Comparison of ENCODE assay signal across 8 cellular contexts in the genomic region with DNA sequence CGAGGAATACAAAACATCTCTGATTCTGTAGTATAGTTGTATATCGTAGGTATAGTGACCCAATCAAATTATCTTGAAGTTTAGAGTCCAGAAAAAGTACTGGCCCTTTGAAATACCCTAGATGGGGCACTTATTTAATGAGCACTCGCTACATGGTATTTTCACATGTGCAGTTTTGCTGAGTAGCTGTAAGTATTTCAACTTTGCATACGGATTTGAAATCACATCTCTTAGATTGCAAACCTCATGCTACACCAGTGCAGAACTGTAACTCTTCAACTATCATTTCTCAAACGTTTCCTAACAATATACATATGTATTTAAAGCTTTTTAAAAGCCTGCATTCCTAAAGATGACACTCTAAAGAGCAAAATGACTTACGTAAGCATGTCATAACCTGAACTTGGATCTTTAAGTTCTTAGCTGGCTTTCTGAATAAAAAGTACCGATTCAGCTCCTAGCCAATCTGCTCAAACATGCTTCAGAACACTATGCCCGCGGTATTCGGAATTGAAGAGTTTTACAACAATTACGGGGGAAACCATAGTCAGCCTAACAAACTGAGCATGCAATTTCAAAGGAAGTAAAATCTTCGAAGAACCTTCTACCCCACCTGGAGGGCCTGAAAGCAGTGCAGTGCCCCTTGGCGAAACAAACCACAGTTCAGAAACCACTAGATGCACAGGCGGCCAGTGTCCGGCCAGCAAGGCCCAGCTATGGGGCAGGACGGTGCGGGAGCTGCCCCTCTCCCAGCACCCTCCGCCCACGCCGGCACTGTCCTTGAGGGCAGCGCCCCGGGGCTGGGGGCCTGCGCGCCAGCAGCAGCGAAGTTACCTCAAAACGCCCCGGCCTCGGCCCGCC. TPM values are rescaled to one million over a fixed set of nuclear protein-coding genes. Genes with fewer than 3 reads are reported as not detected.
DNase-seq lines count a peak whose midpoint lies in the region; ATAC-seq and TF ChIP-seq lines count a peak whose summit lies in the region.

No MANE protein-coding gene starts in this region.

- H3K36me3 ChIP-seq in BJ (ENCODE audit: control insufficient read depth, insufficient read depth, low read length): no peaks in the 10 kb centered on the region

- no peak overlapping the region for H3K4me3 Mint-ChIP-seq in effector memory CD8-positive, alpha-beta T cell
- peak overlapping the region; percentile 85 for H3K4me3 Mint-ChIP-seq in memory B cell

- no peak for DNase-seq in BJ (ENCODE audit: low read depth)
- peak in 3 of 5 donors; percentile 8 to 16 (median 12) for DNase-seq in T-helper 1 cell
- peak in 1 of 3 experiments; percentile 15 for DNase-seq in effector memory CD8-positive, alpha-beta T cell
- no peak for DNase-seq in memory B cell (ENCODE audit: low spot score in 2 of 2)
- DNase-seq in stromal cell of bone marrow (ENCODE audit: low read depth): peak; percentile 3
- no peak for DNase-seq in hippocampal formation (lab: John Stamatoyannopoulos, UW)

- TF ChIP-seq CTCF in BJ (IDR thresholded peaks at IDR 0.05; ENCODE audit: insufficient read depth, low read depth, low read length): no peak

- no peaks in the 10 kb centered on the region for H3K9me3 Mint-ChIP-seq in effector memory CD8-positive, alpha-beta T cell
- no peaks in the 10 kb centered on the region for H3K9me3 Mint-ChIP-seq in memory B cell

- H3K4me3 ChIP-seq in BJ (ENCODE audit: low read depth, low read length): peak overlapping the region; percentile 92

- peaks cover 5% of the 10 kb centered on the region for H3K36me3 Mint-ChIP-seq in effector memory CD8-positive, alpha-beta T cell (ENCODE audit: insufficient read depth)
- H3K36me3 Mint-ChIP-seq in memory B cell: peaks cover 8% of the 10 kb centered on the region

- H3K27me3 ChIP-seq in BJ (ENCODE audit: control insufficient read depth, insufficient read depth, low read length): peaks cover 4% of the 10 kb centered on the region

- peaks cover 4 to 24% of the 10 kb centered on the region in 2 donors for H3K4me1 Mint-ChIP-seq in effector memory CD8-positive, alpha-beta T cell (ENCODE audit: low read depth in 2 of 2)
- H3K4me1 Mint-ChIP-seq in memory B cell: peaks cover 8% of the 10 kb centered on the region

- H3K27me3 Mint-ChIP-seq in effector memory CD8-positive, alpha-beta T cell: peaks cover 22% of the 10 kb centered on the region in 2 donors
- no peaks in the 10 kb centered on the region for H3K27me3 Mint-ChIP-seq in memory B cell

- ATAC-seq in GM19351 (IDR thresholded peaks at IDR 0.05; ENCODE audit: unreplicated experiment) (peak; percentile 33), HG03280 (IDR thresholded peaks at IDR 0.05; ENCODE audit: unreplicated experiment) (peak; percentile 33), memory B cell (ENCODE audit: low read depth) (peak; percentile 1)
- ATAC-seq in effector memory CD8-positive, alpha-beta T cell (replicated peaks): peak; percentile 25

- peak overlapping the region in 1 of 2 donors; percentile 89 for H3K27ac Mint-ChIP-seq in effector memory CD8-positive, alpha-beta T cell
- H3K27ac Mint-ChIP-seq in memory B cell: peak overlapping the region; percentile 75

- CTCF ChIA-PET in BJ (lab: Yijun Ruan, JAX): interaction anchor here (0.8 to 1.2 kb wide), 2 partner anchors 10 to 109 kb away, joined by 3 read pairs; no protein-coding TSS in a partner anchor

- POLR2A ChIA-PET in BJ (lab: Charles Lee): no interaction called here

RNA-seq across cellular contexts. Expression of a gene that starts 0.9 kb away (rescaled TPM):
- polyA plus RNA-seq in BJ (2011; rRNA removed): 57.0 and 77.5 TPM in 2 replicates
- polyA minus RNA-seq in BJ (2011; rRNA and poly(A)+ RNA removed): 28.1 and 30.6 TPM in 2 replicates

RNA-seq across cellular contexts. Expression of a gene that starts 13.5 kb away (rescaled TPM):
- not detected in 2 replicates for polyA plus RNA-seq in BJ (2011; rRNA removed)
- not detected in 2 replicates for polyA minus RNA-seq in BJ (2011; rRNA and poly(A)+ RNA removed)

Comparison
In these comparisons a context has a peak if more than half of its experiments do, and no peak if none do; other contexts are left out.
1. DNase-seq: peak in T-helper 1 cell (3 of 5) and stromal cell of bone marrow (single experiment); none in BJ (single experiment), memory B cell (0 of 2) and hippocampal formation (0 of 2).
2. Peak in every context shown above with its lines, with median percentiles within 50 percentile points of each other: ATAC-seq.